1 cellular context compared by ENCODE assay signal in the genomic region with DNA sequence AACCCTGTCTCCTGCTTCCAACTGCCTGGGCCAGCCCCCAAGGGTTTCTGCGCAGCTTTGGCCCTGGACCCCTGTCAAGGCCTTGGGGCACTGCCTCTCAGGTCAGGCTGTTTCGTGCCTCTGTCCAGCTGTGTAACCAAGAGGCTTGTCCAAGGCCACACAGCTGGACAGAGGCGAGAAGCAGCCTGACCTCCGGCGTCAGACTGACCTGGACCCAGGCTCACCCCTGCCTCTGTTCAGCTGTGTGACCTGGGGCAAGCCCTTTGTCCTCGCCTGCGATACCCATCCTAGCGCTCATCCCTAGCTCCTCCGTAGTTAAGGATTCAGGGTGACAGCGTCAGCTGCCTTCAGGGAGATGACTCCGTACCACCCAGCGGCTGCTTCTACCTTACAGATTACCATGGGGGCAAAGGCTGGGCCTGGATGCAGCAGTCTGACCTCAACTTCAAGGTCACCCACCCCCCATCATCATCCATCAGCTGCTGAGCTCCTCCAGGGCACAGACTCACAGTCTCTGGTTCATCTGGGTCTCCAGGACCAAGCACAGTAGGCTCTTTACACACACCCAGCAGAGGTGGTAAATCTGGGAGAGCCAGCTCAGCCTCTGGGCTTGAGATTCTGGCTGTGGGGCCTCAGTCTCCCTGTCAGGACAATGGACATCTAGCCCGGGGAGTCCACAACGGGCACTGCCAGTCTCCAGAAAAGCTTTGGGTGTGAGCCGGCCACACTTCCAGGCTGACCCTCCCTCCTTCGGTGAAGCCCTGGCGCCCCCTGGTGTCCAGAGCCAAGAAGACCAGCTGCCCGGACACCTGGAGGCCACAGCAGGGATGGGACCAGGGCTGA.
TF ChIP-seq lines count a peak whose summit lies in the region.

No MANE protein-coding gene starts in this region.

TF ChIP-seq in HEK293, 187 proteins besides CTCF, POLR2A, EP300 and RAD21 (continued from another document):
- TF ChIP-seq, protein P1, sequence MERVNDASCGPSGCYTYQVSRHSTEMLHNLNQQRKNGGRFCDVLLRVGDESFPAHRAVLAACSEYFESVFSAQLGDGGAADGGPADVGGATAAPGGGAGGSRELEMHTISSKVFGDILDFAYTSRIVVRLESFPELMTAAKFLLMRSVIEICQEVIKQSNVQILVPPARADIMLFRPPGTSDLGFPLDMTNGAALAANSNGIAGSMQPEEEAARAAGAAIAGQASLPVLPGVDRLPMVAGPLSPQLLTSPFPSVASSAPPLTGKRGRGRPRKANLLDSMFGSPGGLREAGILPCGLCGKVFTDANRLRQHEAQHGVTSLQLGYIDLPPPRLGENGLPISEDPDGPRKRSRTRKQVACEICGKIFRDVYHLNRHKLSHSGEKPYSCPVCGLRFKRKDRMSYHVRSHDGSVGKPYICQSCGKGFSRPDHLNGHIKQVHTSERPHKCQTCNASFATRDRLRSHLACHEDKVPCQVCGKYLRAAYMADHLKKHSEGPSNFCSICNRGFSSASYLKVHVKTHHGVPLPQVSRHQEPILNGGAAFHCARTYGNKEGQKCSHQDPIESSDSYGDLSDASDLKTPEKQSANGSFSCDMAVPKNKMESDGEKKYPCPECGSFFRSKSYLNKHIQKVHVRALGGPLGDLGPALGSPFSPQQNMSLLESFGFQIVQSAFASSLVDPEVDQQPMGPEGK (tag by site-specific recombination; IDR thresholded peaks at IDR 0.05) = 0 out of 2 replicates have a peak, but pooled peaks have one; percentile 21
- TF ChIP-seq PRDM4 (tag by site-specific recombination; IDR thresholded peaks at IDR 0.05) = 0 out of 2 replicates have a peak, but pooled peaks have one; percentile 9
